29 cellular contexts compared by ENCODE assay signal in the genomic region with DNA sequence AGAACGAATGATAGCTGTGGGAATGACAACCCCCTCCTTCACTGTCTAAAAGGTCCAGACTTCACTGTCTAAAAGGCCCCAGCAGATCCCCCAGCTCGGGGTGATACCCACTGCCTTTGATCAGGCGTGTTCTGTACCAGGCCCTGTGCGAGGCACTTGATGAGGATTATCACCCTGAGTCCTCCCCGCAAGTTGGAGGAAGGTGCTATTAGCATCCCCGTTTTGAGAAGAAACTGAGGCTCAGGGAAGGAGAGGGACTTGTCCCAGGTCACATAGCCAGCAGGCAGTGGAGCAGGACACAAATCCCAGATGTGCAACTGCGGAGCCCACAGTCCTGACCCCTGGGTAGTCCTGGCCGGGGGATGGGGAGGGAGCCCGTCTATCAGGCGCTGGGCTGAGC.
"Had no signal": no experiment of that assay in that cellular context is flagged by ENCODE, and none has a peak within 500 bp of the region (broad histone marks: within the 10 kb centered on the region; RNA-seq: fewer than 3 reads in every experiment).

No MANE protein-coding gene starts in this region.

- H3K36me3 ChIP-seq: colonic mucosa, esophagus squamous epithelium, gastrocnemius medialis, gastroesophageal sphincter, heart left ventricle, heart right ventricle had no signal

- H3K27ac ChIP-seq: colonic mucosa, coronary artery, dorsolateral prefrontal cortex, epithelial cell of prostate, esophagus squamous epithelium, foreskin keratinocyte, gastrocnemius medialis, gastroesophageal sphincter, heart left ventricle, heart right ventricle, hepatocyte had no signal

- H3K9me3 ChIP-seq: colonic mucosa, esophagus squamous epithelium, gastrocnemius medialis, heart left ventricle had no signal

- DNase-seq: colonic mucosa; cortex of kidney; dermis blood vessel endothelial cell; dorsolateral prefrontal cortex; effector CD4-positive, alpha-beta T cell; effector CD8-positive, alpha-beta T cell; effector memory CD4-positive, alpha-beta T cell; effector memory CD8-positive, alpha-beta T cell; endodermal cell; erythroblast; esophagus squamous epithelium; foreskin fibroblast; foreskin keratinocyte; foreskin melanocyte; gastrocnemius medialis; glutamatergic neuron; head of caudate nucleus; heart left ventricle; heart right ventricle had no signal

- FAIRE-seq: colon, endometrium, endothelial cell of umbilical vein, frontal cortex had no signal

- H3K4me3 ChIP-seq: colonic mucosa, coronary artery, dorsolateral prefrontal cortex, esophagus squamous epithelium, gastrocnemius medialis, gastroesophageal sphincter, heart left ventricle, heart right ventricle, hepatocyte had no signal

- H3K4me1 ChIP-seq: colonic mucosa, esophagus squamous epithelium, foreskin keratinocyte, gastrocnemius medialis, gastroesophageal sphincter, heart left ventricle, heart right ventricle had no signal

- ATAC-seq: effector memory CD8-positive, alpha-beta T cell; esophagus mucosa; foreskin keratinocyte; gastrocnemius medialis; gastroesophageal sphincter; heart right ventricle had no signal

- H3K9me3 Mint-ChIP-seq: effector memory CD8-positive, alpha-beta T cell had no signal

- H3K27me3 ChIP-seq: colonic mucosa, dorsolateral prefrontal cortex, esophagus squamous epithelium, foreskin keratinocyte, gastrocnemius medialis, hepatocyte had no signal

- H3K27ac Mint-ChIP-seq: dendritic cell treated with granulocyte-macrophage colony-stimulating factor and Interleukin-4, amounts not matched to agents 40 ng/mL and 50 ng/mL, for 4 days; effector memory CD8-positive, alpha-beta T cell; endodermal cell had no signal

- H3K4me3 Mint-ChIP-seq: dendritic cell treated with granulocyte-macrophage colony-stimulating factor and Interleukin-4, amounts not matched to agents 40 ng/mL and 50 ng/mL, for 4 days; effector memory CD8-positive, alpha-beta T cell; endodermal cell had no signal
